Comparison of ENCODE assay signal across 28 cellular contexts in the genomic region with DNA sequence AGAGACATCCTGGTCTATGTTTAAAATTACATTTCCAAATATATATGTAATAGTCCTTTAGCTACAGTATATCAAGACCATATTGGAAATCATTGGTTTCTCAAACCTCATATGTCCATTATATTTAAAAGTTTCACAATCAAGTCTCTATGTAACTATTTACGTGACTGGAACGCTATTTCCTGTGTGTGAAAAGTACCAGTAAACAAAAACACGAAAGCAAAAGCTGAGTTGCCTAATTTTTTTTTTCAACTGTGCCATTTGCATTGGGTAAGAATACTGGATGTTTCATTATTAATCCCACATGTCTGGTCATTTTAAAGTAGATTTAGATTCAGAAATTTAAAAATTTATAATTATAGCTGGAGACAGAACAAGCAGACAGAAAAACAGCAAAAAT.
"Had no signal": no experiment of that assay in that cellular context is flagged by ENCODE, and none has a peak within 500 bp of the region (broad histone marks: within the 10 kb centered on the region; RNA-seq: fewer than 3 reads in every experiment).

No MANE protein-coding gene starts in this region.

- H3K36me3 ChIP-seq: breast epithelium, left lung, lower lobe of right lung, neural progenitor cell, right atrium auricular region, stomach, thyroid gland, upper lobe of left lung, WERI-Rb-1 had no signal

- H3K9me3 ChIP-seq: breast epithelium, left lung, lower lobe of right lung, right atrium auricular region, stomach, thyroid gland, upper lobe of left lung had no signal

- H3K4me2 ChIP-seq: neural progenitor cell had no signal

- H3K4me3 ChIP-seq: breast epithelium, left lung, lower lobe of right lung, neural progenitor cell, right atrium auricular region, smooth muscle cell, stomach, thyroid gland, upper lobe of left lung had no signal

- H3K9ac ChIP-seq: neural progenitor cell had no signal

- H3K27me3 ChIP-seq: breast epithelium, left lung, neural progenitor cell, right atrium auricular region, stomach, thyroid gland, upper lobe of left lung had no signal

- ATAC-seq: activated CD4-positive, CD25-positive, alpha-beta regulatory T cell treated with anti-CD3 and anti-CD28 coated beads, Interleukin-2, amount 50 U/mL, for 24 hours; activated naive CD8-positive, alpha-beta T cell treated with anti-CD3 and anti-CD28 coated beads, Interleukin-2, amount 50 U/mL, for 24 hours; activated T-cell treated with anti-CD3 and anti-CD28 coated beads, Interleukin-2, amount 50 U/mL, for 4 hours; left lung; lower lobe of right lung; natural killer cell; stimulated activated naive B cell treated with anti-CD40 and anti-IgM and Interleukin-4, amounts not matched to agents 10 μg/mL and 1 μg/mL and 100 μg/mL, for 72 hours; T-helper 17 cell had no signal

- H2AFZ ChIP-seq: neural progenitor cell had no signal

- DNase-seq: activated CD4-positive, alpha-beta memory T cell treated with anti-CD3 and anti-CD28 coated beads for 36 hours; activated CD4-positive, alpha-beta T cell treated with anti-CD3 and anti-CD28 coated beads, Interleukin-2, amount 10 ng/mL, durations not matched to agents 24 days and 14 days; activated CD8-positive, alpha-beta memory T cell treated with anti-CD3 and anti-CD28 coated beads, Interleukin-2, amount 50 U/mL, for 48 hours; activated naive CD8-positive, alpha-beta T cell treated with anti-CD3 and anti-CD28 coated beads, Interleukin-2, amount 50 U/mL, for 24 hours; activated T-cell treated with anti-CD3 and anti-CD28 coated beads, Interleukin-2, amount 50 U/mL, for 4 hours; central memory CD4-positive, alpha-beta T cell; dermis blood vessel endothelial cell; effector CD4-positive, alpha-beta T cell; foreskin melanocyte; left lung; lower lobe of right lung; mesendoderm; natural killer cell; occipital lobe; stimulated activated CD4-positive, alpha-beta T cell treated with anti-CD3 and anti-CD28 coated beads, Interleukin-1b, Interleukin-23, amount 100 ng/mL, for 48 hours; stimulated activated CD4-positive, alpha-beta T cell treated with anti-CD3 and anti-CD28 coated beads, Interleukin-4, amount 100 ng/mL, for 4 hours; stimulated activated naive B cell treated with anti-CD40 and anti-IgM and Interleukin-4, amounts not matched to agents 10 μg/mL and 1 μg/mL and 100 μg/mL, for 72 hours; stomach; T-helper 17 cell; T1000; thyroid gland; upper lobe of left lung; WERI-Rb-1 had no signal

- H3K4me1 ChIP-seq: left lung, lower lobe of right lung, right atrium auricular region, stomach, thyroid gland, upper lobe of left lung had no signal

- H3K27ac ChIP-seq: breast epithelium, left lung, lower lobe of right lung, neural progenitor cell, right atrium auricular region, stomach, thyroid gland, upper lobe of left lung, WERI-Rb-1 had no signal
